In the genomic region with DNA sequence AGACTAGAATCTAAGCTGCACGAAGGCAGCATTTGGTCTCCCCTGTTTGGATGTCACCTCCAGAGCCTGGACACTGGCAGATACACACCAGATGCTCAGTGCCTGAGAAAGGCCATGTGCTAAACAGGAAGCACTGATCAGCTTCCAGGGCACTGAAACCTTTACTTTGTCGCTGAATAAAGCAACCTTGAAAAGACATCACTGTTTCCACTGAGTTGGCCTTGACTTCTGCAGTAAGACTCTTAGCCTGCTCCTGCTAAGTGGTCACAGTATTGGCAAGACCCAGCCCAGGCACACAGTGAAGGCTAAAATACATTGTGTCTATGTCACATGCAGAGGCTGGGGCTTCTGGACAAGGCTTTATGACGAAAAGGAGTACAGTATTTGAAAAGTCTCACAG, we compare ENCODE assay signal across 16 cellular contexts.
A peak's percentile ranks its signal among the peaks of the same experiment; 100 is the strongest.
DNase-seq lines count a peak whose midpoint lies in the region; ATAC-seq and TF ChIP-seq lines count a peak whose summit lies in the region.
"Had no signal": no experiment of that assay in that cellular context is flagged by ENCODE, and none has a peak within 500 bp of the region (broad histone marks: within the 10 kb centered on the region; RNA-seq: fewer than 3 reads in every experiment).

No MANE protein-coding gene starts in this region.

- H3K9me3 Mint-ChIP-seq in activated T-cell treated with anti-CD3 and anti-CD28 coated beads, Interleukin-2, amount 50 U/mL, for 4 hours = no peaks in the 10 kb centered on the region

- H3K27ac Mint-ChIP-seq in T-helper 17 cell = peak overlapping the region; percentile 98

- H3K36me3 ChIP-seq in esophagus squamous epithelium = no peaks in the 10 kb centered on the region
- H3K36me3 ChIP-seq in suprapubic skin = no peaks in the 10 kb centered on the region
- H3K36me3 ChIP-seq: heart left ventricle, tibial nerve had no signal

- intact Hi-C loops in esophagus squamous epithelium (cut with DNase I) = loop anchor here (10.0 kb wide), 1 partner anchor 472 kb away; no protein-coding TSS in a partner anchor

- ATAC-seq in activated T-cell treated with anti-CD3 and anti-CD28 coated beads, Interleukin-2, amount 50 U/mL, for 4 hours = no peak
- ATAC-seq in T-helper 17 cell (no peak), HG03175 (IDR thresholded peaks at IDR 0.05; ENCODE audit: unreplicated experiment) (no peak)
- ATAC-seq: left colon had no signal

- H3K27me3 ChIP-seq in esophagus squamous epithelium (no peaks in the 10 kb centered on the region), suprapubic skin (no peaks in the 10 kb centered on the region)
- H3K27me3 ChIP-seq: heart left ventricle, tibial nerve had no signal

- H3K27me3 Mint-ChIP-seq in activated T-cell treated with anti-CD3 and anti-CD28 coated beads, Interleukin-2, amount 50 U/mL, for 4 hours (ENCODE audit: low read depth) = no peaks in the 10 kb centered on the region
- no peaks in the 10 kb centered on the region for H3K27me3 Mint-ChIP-seq in T-helper 17 cell

- H3K4me1 ChIP-seq in esophagus squamous epithelium (peaks cover 18 to 94% (median 40%) of the 10 kb centered on the region in 3 donors), suprapubic skin (peaks cover 70% of the 10 kb centered on the region)

- TF ChIP-seq EP300 in suprapubic skin (IDR thresholded peaks at IDR 0.05) = no peak

- no peak for TF ChIP-seq POLR2A in esophagus squamous epithelium (IDR thresholded peaks at IDR 0.05)
- no peak for TF ChIP-seq POLR2A in suprapubic skin (IDR thresholded peaks at IDR 0.05)

- DNase-seq in activated T-cell treated with anti-CD3 and anti-CD28 coated beads, Interleukin-2, amount 50 U/mL, for 4 hours = no peak
- DNase-seq in activated T-cell treated with anti-CD3 and anti-CD28 coated beads, Interleukin-2, amount 50 U/mL, for 1 hour = no peak
- DNase-seq in T-helper 17 cell = no peak
- no peak for DNase-seq in esophagus squamous epithelium (lab: John Stamatoyannopoulos, UW)
- no peak for DNase-seq in suprapubic skin (ENCODE audit: low spot score in 2 of 2)
- no peak for DNase-seq in OCI-M1 (lab: John Stamatoyannopoulos, UW)
- DNase-seq in HUDEP-2 (lab: John Stamatoyannopoulos, UW; ENCODE audit: unreplicated experiment in 76 of 76) = no peak
- DNase-seq: Calu3, heart left ventricle, IMR-90, left colon, NCI-H1694 treated with DMSO at 0.1 percent for 48 hours, NCI-H748 treated with DMSO at 0.1 percent for 48 hours, SIG-M5 had no signal

- H3K4me3 ChIP-seq in esophagus squamous epithelium (no peak overlapping the region), suprapubic skin (no peak overlapping the region)
- H3K4me3 ChIP-seq: heart left ventricle, tibial nerve had no signal

- 35 to 72% methylated on average over 2 of the region's 3 CpGs for WGBS in esophagus squamous epithelium, 2 donors
- WGBS in suprapubic skin = 85% methylated on average over 3 of the region's 3 CpGs

- peak overlapping the region; percentile 69 for H3K4me3 Mint-ChIP-seq in activated T-cell treated with anti-CD3 and anti-CD28 coated beads, Interleukin-2, amount 50 U/mL, for 4 hours
- H3K4me3 Mint-ChIP-seq in T-helper 17 cell = peak overlapping the region; percentile 88

- no peaks in the 10 kb centered on the region for H3K9me3 ChIP-seq in T-helper 17 cell (ENCODE audit: control insufficient read depth, low read length, poor library complexity, severe bottlenecking)
- no peaks in the 10 kb centered on the region for H3K9me3 ChIP-seq in esophagus squamous epithelium
- no peaks in the 10 kb centered on the region for H3K9me3 ChIP-seq in suprapubic skin
- H3K9me3 ChIP-seq: heart left ventricle, tibial nerve had no signal

- peaks cover 95% of the 10 kb centered on the region for H3K4me1 Mint-ChIP-seq in activated T-cell treated with anti-CD3 and anti-CD28 coated beads, Interleukin-2, amount 50 U/mL, for 4 hours (ENCODE audit: low read depth)
- H3K4me1 Mint-ChIP-seq in T-helper 17 cell = peaks cover 73% of the 10 kb centered on the region

- peaks cover 14% of the 10 kb centered on the region for H3K36me3 Mint-ChIP-seq in activated T-cell treated with anti-CD3 and anti-CD28 coated beads, Interleukin-2, amount 50 U/mL, for 4 hours (ENCODE audit: insufficient read depth)
- H3K36me3 Mint-ChIP-seq in T-helper 17 cell (ENCODE audit: low read depth) = peaks cover 14% of the 10 kb centered on the region

- TF ChIP-seq CTCF in esophagus squamous epithelium (IDR thresholded peaks at IDR 0.05) (no peak), suprapubic skin (IDR thresholded peaks at IDR 0.05) (no peak)

- H3K27ac ChIP-seq in esophagus squamous epithelium = peak overlapping the region in 3 of 4 donors; percentile 48 to 77 (median 68)
- peak overlapping the region; percentile 52 for H3K27ac ChIP-seq in suprapubic skin
